31 cellular contexts compared by ENCODE assay signal in the genomic region with DNA sequence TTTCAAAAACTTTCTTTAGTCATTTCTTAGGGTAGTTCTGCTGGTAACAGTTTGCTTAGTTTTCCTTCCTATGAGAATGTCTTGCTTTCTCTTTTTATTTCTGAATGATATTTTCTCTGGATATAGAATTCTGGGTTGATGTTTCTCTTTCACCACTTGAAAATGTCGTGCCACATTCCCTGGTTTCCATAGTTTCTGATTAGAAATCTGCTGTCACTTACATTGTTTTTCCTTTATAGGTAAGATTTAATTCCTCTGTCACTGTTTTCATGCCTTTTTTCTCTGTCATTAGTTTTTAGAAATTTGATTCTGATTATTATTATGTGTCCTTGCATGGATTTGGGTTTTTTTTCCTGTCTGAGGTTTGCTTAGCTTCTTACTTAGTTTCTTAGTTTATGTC.
"Had no signal": no experiment of that assay in that cellular context is flagged by ENCODE, and none has a peak within 500 bp of the region (broad histone marks: within the 10 kb centered on the region; RNA-seq: fewer than 3 reads in every experiment).

No MANE protein-coding gene starts in this region.

- H3K27ac Mint-ChIP-seq: activated CD4-positive, alpha-beta memory T cell treated with anti-CD3 and anti-CD28 coated beads, Interleukin-2, amount 10 ng/mL, durations not matched to agents 7 days and 5 days; activated CD4-positive, alpha-beta T cell treated with anti-CD3 and anti-CD28 coated beads, Interleukin-2, amount 10 ng/mL, durations not matched to agents 7 days and 5 days; activated naive CD4-positive, alpha-beta T cell treated with anti-CD3 and anti-CD28 coated beads, Interleukin-2, amount 50 U/mL, for 24 hours; activated naive CD8-positive, alpha-beta T cell treated with anti-CD3 and anti-CD28 coated beads for 36 hours; activated naive CD8-positive, alpha-beta T cell treated with anti-CD3 and anti-CD28 coated beads, Interleukin-2, amount 50 U/mL, for 24 hours; activated T-helper 1 cell treated with anti-CD3 and anti-CD28 coated beads, Interleukin-12 subunit alpha, Interleukin-12 subunit beta, Interleukin-2, Interleukin-4 antibody, amounts not matched to agents 30 ng/mL and 10 ng/mL and 1 ng/mL, durations not matched to agents 14 hours and 24 hours and 36 hours; activated T-helper 2 cell treated with anti-CD3 and anti-CD28 coated beads, Interferon-gamma antibody, Interleukin-2, Interleukin-4, amounts not matched to agents 10 μg/mL and 5 μg/mL and 100 μg/mL, durations not matched to agents 14 hours and 24 hours and 36 hours; effector memory CD8-positive, alpha-beta T cell had no signal

- H3K27me3 Mint-ChIP-seq: activated naive CD8-positive, alpha-beta T cell treated with anti-CD3 and anti-CD28 coated beads for 36 hours had no signal

- H3K9me3 Mint-ChIP-seq: activated CD4-positive, alpha-beta T cell treated with anti-CD3 and anti-CD28 coated beads, Interleukin-2, amount 10 ng/mL, durations not matched to agents 7 days and 5 days had no signal

- ATAC-seq: activated naive CD8-positive, alpha-beta T cell treated with anti-CD3 and anti-CD28 coated beads, Interleukin-2, amount 50 U/mL, for 24 hours; activated T-cell treated with anti-CD3 and anti-CD28 coated beads, Interleukin-2, amount 50 U/mL, for 4 hours; body of pancreas; effector memory CD8-positive, alpha-beta T cell; foreskin keratinocyte; gastrocnemius medialis; heart left ventricle had no signal

- H3K9me3 ChIP-seq: adrenal gland, esophagus muscularis mucosa, gastrocnemius medialis had no signal

- DNase-seq: activated CD4-positive, alpha-beta memory T cell treated with anti-CD3 and anti-CD28 coated beads, Interleukin-2, amount 10 ng/mL, durations not matched to agents 7 days and 5 days; activated CD4-positive, alpha-beta T cell treated with anti-CD3 and anti-CD28 coated beads for 1 hour; activated CD4-positive, alpha-beta T cell treated with anti-CD3 and anti-CD28 coated beads for 4 hours; activated CD4-positive, alpha-beta T cell treated with anti-CD3 and anti-CD28 coated beads, Interleukin-2, amount 10 ng/mL, durations not matched to agents 7 days and 5 days; activated CD4-positive, alpha-beta T cell treated with anti-CD3 and anti-CD28 coated beads, Interleukin-2, amount 50 U/mL, for 4 hours; activated CD8-positive, alpha-beta memory T cell treated with anti-CD3 and anti-CD28 coated beads, Interleukin-2, amount 50 U/mL, for 48 hours; activated effector memory CD4-positive, alpha-beta T cell treated with anti-CD3 and anti-CD28 coated beads, Interleukin-2, amount 50 U/mL, for 16 hours; activated naive CD4-positive, alpha-beta T cell treated with anti-CD3 and anti-CD28 coated beads for 36 hours; activated naive CD8-positive, alpha-beta T cell treated with anti-CD3 and anti-CD28 coated beads for 36 hours; activated naive CD8-positive, alpha-beta T cell treated with anti-CD3 and anti-CD28 coated beads, Interleukin-2, amount 50 U/mL, for 24 hours; activated T-cell treated with anti-CD3 and anti-CD28 coated beads, Interleukin-2, amount 50 U/mL, for 4 hours; adrenal gland; amygdala; aorta; body of pancreas; caudate nucleus; cortex of kidney; dermis blood vessel endothelial cell; effector CD4-positive, alpha-beta T cell; effector memory CD8-positive, alpha-beta T cell; erythroblast; foreskin keratinocyte; gastrocnemius medialis; glutamatergic neuron; heart left ventricle; T-helper 2 cell had no signal

- H3K27me3 ChIP-seq: adrenal gland, body of pancreas, esophagus muscularis mucosa, gastrocnemius medialis, heart left ventricle had no signal

- H3K4me1 Mint-ChIP-seq: activated CD4-positive, alpha-beta memory T cell treated with anti-CD3 and anti-CD28 coated beads, Interleukin-2, amount 10 ng/mL, durations not matched to agents 7 days and 5 days; activated CD4-positive, alpha-beta T cell treated with anti-CD3 and anti-CD28 coated beads, Interleukin-2, amount 10 ng/mL, durations not matched to agents 7 days and 5 days; activated naive CD4-positive, alpha-beta T cell treated with anti-CD3 and anti-CD28 coated beads, Interleukin-2, amount 50 U/mL, for 24 hours; activated naive CD8-positive, alpha-beta T cell treated with anti-CD3 and anti-CD28 coated beads, Interleukin-2, amount 50 U/mL, for 24 hours had no signal

- H3K36me3 ChIP-seq: adrenal gland, esophagus muscularis mucosa, gastrocnemius medialis, heart left ventricle had no signal

- FAIRE-seq: colon had no signal

- H3K27ac ChIP-seq: adrenal gland, body of pancreas, esophagus muscularis mucosa, foreskin keratinocyte, gastrocnemius medialis, heart left ventricle had no signal

- H3K4me1 ChIP-seq: adrenal gland, body of pancreas, esophagus muscularis mucosa, foreskin keratinocyte, heart left ventricle had no signal

- H3K4me3 ChIP-seq: adrenal gland, body of pancreas, esophagus muscularis mucosa, gastrocnemius medialis, heart left ventricle had no signal

- H3K4me3 Mint-ChIP-seq: activated CD4-positive, alpha-beta memory T cell treated with anti-CD3 and anti-CD28 coated beads, Interleukin-2, amount 10 ng/mL, durations not matched to agents 7 days and 5 days; activated CD4-positive, alpha-beta T cell treated with anti-CD3 and anti-CD28 coated beads, Interleukin-2, amount 10 ng/mL, durations not matched to agents 7 days and 5 days; activated naive CD4-positive, alpha-beta T cell treated with anti-CD3 and anti-CD28 coated beads for 36 hours; activated naive CD4-positive, alpha-beta T cell treated with anti-CD3 and anti-CD28 coated beads, Interleukin-2, amount 50 U/mL, for 24 hours; activated naive CD8-positive, alpha-beta T cell treated with anti-CD3 and anti-CD28 coated beads for 36 hours; activated naive CD8-positive, alpha-beta T cell treated with anti-CD3 and anti-CD28 coated beads, Interleukin-2, amount 50 U/mL, for 24 hours; activated T-cell treated with anti-CD3 and anti-CD28 coated beads, Interleukin-2, amount 50 U/mL, for 4 hours; activated T-helper 1 cell treated with anti-CD3 and anti-CD28 coated beads, Interleukin-12 subunit alpha, Interleukin-12 subunit beta, Interleukin-2, Interleukin-4 antibody, amounts not matched to agents 30 ng/mL and 10 ng/mL and 1 ng/mL, durations not matched to agents 14 hours and 24 hours and 36 hours; effector memory CD8-positive, alpha-beta T cell had no signal
